In the genomic region with DNA sequence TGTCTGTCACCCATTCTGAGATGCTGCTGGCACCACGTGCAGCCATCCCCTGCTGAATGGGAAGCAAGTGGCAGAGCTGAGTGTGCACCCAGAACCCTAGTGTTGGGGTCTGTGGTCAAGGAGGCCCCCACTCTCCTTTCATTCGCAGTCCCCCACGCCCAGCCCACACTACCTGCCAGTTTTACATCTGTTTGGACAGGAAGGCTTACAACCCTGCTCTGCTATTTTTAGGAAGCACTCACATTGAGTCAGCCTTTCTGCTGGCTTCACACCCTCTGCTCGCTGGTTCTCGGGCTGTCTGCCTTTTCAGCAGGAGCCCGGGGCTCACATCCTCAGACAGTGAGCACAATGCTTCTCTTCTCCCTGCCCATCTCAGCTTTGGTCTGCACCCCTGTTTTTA, we compare ENCODE assay signal across 9 cellular contexts. TPM values are rescaled to one million over a fixed set of nuclear protein-coding genes. Genes with fewer than 3 reads are reported as not detected.
DNase-seq lines count a peak whose midpoint lies in the region; ATAC-seq, FAIRE-seq and TF ChIP-seq lines count a peak whose summit lies in the region.
"Had no signal": no experiment of that assay in that cellular context is flagged by ENCODE, and none has a peak within 500 bp of the region (broad histone marks: within the 10 kb centered on the region; RNA-seq: fewer than 3 reads in every experiment).

No MANE protein-coding gene starts in this region.

- H3F3A ChIP-seq in neural progenitor cell (ENCODE audit: low read depth), result peaks cover 11% of the 10 kb centered on the region

- no peaks in the 10 kb centered on the region; the same call in 1 of the 2 replicates for H3K27me3 ChIP-seq in OCI-LY3 (ENCODE audit: low read depth, low read length)
- H3K27me3 ChIP-seq in neural progenitor cell, result no peaks in the 10 kb centered on the region

- H3K27ac ChIP-seq in OCI-LY3 (ENCODE audit: low read length), result no peak overlapping the region
- no peak overlapping the region for H3K27ac ChIP-seq in neural progenitor cell
- H3K27ac ChIP-seq: HL-60 had no signal

- H3K4me1 ChIP-seq in OCI-LY3 (ENCODE audit: low read length) (peaks cover 30% of the 10 kb centered on the region), neural progenitor cell (peaks cover 12% of the 10 kb centered on the region)

- H3K9me3 ChIP-seq in OCI-LY3 (ENCODE audit: insufficient read depth, low read length) (no peaks in the 10 kb centered on the region), neural progenitor cell (ENCODE audit: low read depth) (no peaks in the 10 kb centered on the region)

- H3K27me3 Mint-ChIP-seq in neural progenitor cell (ENCODE audit: insufficient read depth, low read depth), result peaks cover 4% of the 10 kb centered on the region

- H3K4me3 Mint-ChIP-seq in neural progenitor cell, result no peak overlapping the region

- H3K4me2 ChIP-seq in OCI-LY3 (ENCODE audit: low read length), result peak overlapping the region; percentile 67
- no peak overlapping the region for H3K4me2 ChIP-seq in neural progenitor cell

- no peak overlapping the region for H3K4me3 ChIP-seq in OCI-LY3 (ENCODE audit: low read length)
- H3K4me3 ChIP-seq in neural progenitor cell, result no peak overlapping the region

- peak; percentile 60 for FAIRE-seq in H54 (lab: Jason Lieb, UNC)

- H3K27ac Mint-ChIP-seq in neural progenitor cell, result peak overlapping the region; percentile 16

- peak; percentile 92 for ATAC-seq in GM18868 (IDR thresholded peaks at IDR 0.05; ENCODE audit: unreplicated experiment)
- no peak for ATAC-seq in esophagus mucosa

- no peaks in the 10 kb centered on the region for H4K20me1 ChIP-seq in OCI-LY3 (ENCODE audit: insufficient read depth, low read length)
- no peaks in the 10 kb centered on the region for H4K20me1 ChIP-seq in neural progenitor cell (ENCODE audit: low read depth)

- H3K36me3 ChIP-seq in OCI-LY3 (replicated peaks; ENCODE audit: low read depth, low read length), result no peaks in the 10 kb centered on the region
- H3K36me3 ChIP-seq in neural progenitor cell, result no peaks in the 10 kb centered on the region

- H3K9me3 Mint-ChIP-seq in neural progenitor cell, result no peaks in the 10 kb centered on the region

- peak; percentile 60 for DNase-seq in H54 (ENCODE audit: insufficient read length, low spot score)
- no peak for DNase-seq in neural progenitor cell (ENCODE audit: low spot score)
- no peak for DNase-seq in KG1 (lab: John Stamatoyannopoulos, UW)
- DNase-seq in NCI-H1930 (lab: John Stamatoyannopoulos, UW), result no peak
- DNase-seq in NCI-H1417 treated with DMSO at 0.1 percent for 48 hours (lab: John Stamatoyannopoulos, UW), result no peak

- H2AFZ ChIP-seq in OCI-LY3 (ENCODE audit: low read depth, low read length) (peak overlapping the region; percentile 91), neural progenitor cell (replicated peaks) (peak overlapping the region; percentile 68)

- no peaks in the 10 kb centered on the region for H3K79me2 ChIP-seq in OCI-LY3 (ENCODE audit: low read length)
- H3K79me2 ChIP-seq in neural progenitor cell (ENCODE audit: low read depth), result no peaks in the 10 kb centered on the region

- peaks cover 26% of the 10 kb centered on the region for H3K4me1 Mint-ChIP-seq in neural progenitor cell

- TF ChIP-seq POLR2A in H54 (IDR thresholded peaks at IDR 0.05; ENCODE audit: low read depth, low read length), result no peak

- no peaks in the 10 kb centered on the region for H3K36me3 Mint-ChIP-seq in neural progenitor cell

- H3K9ac ChIP-seq in OCI-LY3 (ENCODE audit: low read length) (peak overlapping the region; percentile 25), neural progenitor cell (no peak overlapping the region)

- no peak for TF ChIP-seq CTCF in OCI-LY3 (IDR thresholded peaks at IDR 0.05; ENCODE audit: low read depth, low read length)
- TF ChIP-seq CTCF in neural progenitor cell (IDR thresholded peaks at IDR 0.05), result no peak

RNA-seq across cellular contexts. Expression of a gene that starts 10.7 kb away (rescaled TPM):
- total RNA-seq in neural progenitor cell (ENCODE audit: low replicate concordance), result 25.3 and 28.9 TPM in 2 replicates
- total RNA-seq in esophagus mucosa, result 20.1 TPM

RNA-seq across cellular contexts. Expression of a gene that starts 41.0 kb away (rescaled TPM):
- total RNA-seq in neural progenitor cell (ENCODE audit: low replicate concordance) (11.0 and 19.1 TPM in 2 replicates), esophagus mucosa (2.2 TPM)
